9 cellular contexts compared by ENCODE assay signal in genomic region chr12:109951751-109952150, GRCh38. TPM values are rescaled to one million over a fixed set of nuclear protein-coding genes. Genes with fewer than 3 reads are reported as not detected.
DNase-seq lines count a peak whose midpoint lies in the region; ATAC-seq, FAIRE-seq and TF ChIP-seq lines count a peak whose summit lies in the region.
"Had no signal": no experiment of that assay in that cellular context is flagged by ENCODE, and none has a peak within 500 bp of the region (broad histone marks: within the 10 kb centered on the region; RNA-seq: fewer than 3 reads in every experiment).

No MANE protein-coding gene starts in this region.

- H4K8ac ChIP-seq in H1 (ENCODE audit: extremely low read depth, insufficient read depth, low read length): no peak overlapping the region

- no peaks in the 10 kb centered on the region for H4K20me1 ChIP-seq in H1 (replicated peaks in 1 of 2; ENCODE audit: control insufficient read depth in 1 of 2, insufficient read depth in 2 of 2, low read length in 2 of 2)

- no peak overlapping the region for H2BK15ac ChIP-seq in H1 (ENCODE audit: low read length)

- H3K56ac ChIP-seq in H1 (replicated peaks; ENCODE audit: insufficient read length, low read depth, low read length): no peak overlapping the region

- no peak overlapping the region for H2AK5ac ChIP-seq in H1 (ENCODE audit: low read depth, low read length)

- H3K9me3 ChIP-seq in H1 (ENCODE audit: insufficient read depth in 2 of 2, low read depth in 1 of 2, low read length in 1 of 2): no peaks in the 10 kb centered on the region

- H3K23ac ChIP-seq in H1 (ENCODE audit: insufficient read length): no peak overlapping the region

- no peak for TF ChIP-seq RAD21 in H1 (IDR thresholded peaks at IDR 0.05 in 1 of 2, conservative IDR thresholded peaks at IDR 0.05 in 1 of 2; ENCODE audit: low read depth in 2 of 2, low read length in 2 of 2)

- no peak overlapping the region for H3K9ac ChIP-seq in H1 (replicated peaks in 1 of 4; ENCODE audit: extremely low read depth in 1 of 4, low read depth in 3 of 4, low read length in 3 of 4)

- TF ChIP-seq EP300 in H1 (IDR thresholded peaks at IDR 0.05; ENCODE audit: borderline replicate concordance in 1 of 2, low read depth in 2 of 2, low read length in 2 of 2): no peak

- no peaks in the 10 kb centered on the region for H3K79me1 ChIP-seq in H1 (ENCODE audit: low read depth, low read length)

- no peak overlapping the region for H4K5ac ChIP-seq in H1 (ENCODE audit: insufficient read length, low read depth, low read length)

- H3K27me3 ChIP-seq in BJ (ENCODE audit: control insufficient read depth, insufficient read depth, low read length) (no peaks in the 10 kb centered on the region), H1 (replicated peaks in 1 of 4; ENCODE audit: control insufficient read depth in 3 of 4, extremely low read depth in 1 of 4, insufficient read depth in 3 of 4, low read length in 3 of 4) (no peaks in the 10 kb centered on the region)

- H2BK20ac ChIP-seq in H1 (ENCODE audit: low read length): no peak overlapping the region

- TF ChIP-seq CTCF in BJ (IDR thresholded peaks at IDR 0.05; ENCODE audit: insufficient read depth, low read depth, low read length) (peak; percentile 20; the same call in 1 of the 2 replicates), H1 (IDR thresholded peaks at IDR 0.05; ENCODE audit: control extremely low read depth in 1 of 3, insufficient read depth in 1 of 3, low read depth in 1 of 3, low read length in 3 of 3) (no peak), natural killer cell (IDR thresholded peaks at IDR 0.05) (no peak)

- peaks cover 8% of the 10 kb centered on the region for H3K36me3 ChIP-seq in BJ (ENCODE audit: control insufficient read depth, insufficient read depth, low read length)
- peaks cover 3 to 19% (median 10%) of the 10 kb centered on the region in 4 experiments; a peak in 6 of 8 replicates for H3K36me3 ChIP-seq in H1 (ENCODE audit: control insufficient read depth in 2 of 4, insufficient read depth in 4 of 4, low read length in 3 of 4)

- no peak overlapping the region for H2BK120ac ChIP-seq in H1 (replicated peaks; ENCODE audit: low read depth, low read length)

- FAIRE-seq in H1 (lab: Jason Lieb, UNC): no peak

- no peak overlapping the region for H3K4me2 ChIP-seq in H1 (ENCODE audit: insufficient read depth in 1 of 2, low read depth in 2 of 2, low read length in 2 of 2)

- H3K27ac ChIP-seq in H1 (ENCODE audit: low read depth, low read length): no peak overlapping the region

- no peak for ATAC-seq in natural killer cell
- ATAC-seq in GM18873 (IDR thresholded peaks at IDR 0.05; ENCODE audit: low FRiP score, unreplicated experiment): no peak
- no peak for ATAC-seq in GM18868 (IDR thresholded peaks at IDR 0.05; ENCODE audit: unreplicated experiment)

- H3K4me1 ChIP-seq in H1 (replicated peaks in 1 of 4; ENCODE audit: control insufficient read depth in 3 of 4, insufficient read depth in 4 of 4, low read length in 3 of 4): peaks cover 4 to 10% (median 5%) of the 10 kb centered on the region in 4 experiments

- intact Hi-C loops in natural killer cell (cut with micrococcal nuclease): no loop called here

- H3K4me1 Mint-ChIP-seq in natural killer cell: peaks cover 18 to 24% of the 10 kb centered on the region in 2 donors

- DNase-seq in BJ (ENCODE audit: low read depth): no peak
- DNase-seq in NCI-H2227 treated with DMSO at 0.1 percent for 48 hours (lab: John Stamatoyannopoulos, UW): peak; percentile 11
- DNase-seq in H1 (ENCODE audit: low read depth in 1 of 2, low spot score in 2 of 2): no peak
- no peak for DNase-seq in natural killer cell
- no peak for DNase-seq in GOT3 (lab: John Stamatoyannopoulos, UW)
- no peak for DNase-seq in cortex of kidney (lab: John Stamatoyannopoulos, UW)
- DNase-seq: activated CD4-positive, CD25-positive, alpha-beta regulatory T cell treated with anti-CD3 and anti-CD28 coated beads, Interleukin-2, amount 50 U/mL, for 72 hours had no signal

- no peak overlapping the region for H2BK12ac ChIP-seq in H1 (ENCODE audit: low read depth, low read length)

- H4K91ac ChIP-seq in H1 (replicated peaks; ENCODE audit: insufficient read length, low read length): no peak overlapping the region

- no peak overlapping the region for H2AFZ ChIP-seq in H1 (ENCODE audit: low read length)

- no peaks in the 10 kb centered on the region for H3K9me3 Mint-ChIP-seq in natural killer cell

- no peak overlapping the region for H3K18ac ChIP-seq in H1 (ENCODE audit: extremely low read depth, low read length)

- H3K79me2 ChIP-seq in H1 (ENCODE audit: control insufficient read depth in 1 of 2, insufficient read depth in 2 of 2, low read length in 2 of 2): no peaks in the 10 kb centered on the region

- no peak overlapping the region for H3K4me3 Mint-ChIP-seq in natural killer cell

- peaks cover 60% of the 10 kb centered on the region for H3K36me3 Mint-ChIP-seq in natural killer cell

- H3K27me3 Mint-ChIP-seq in natural killer cell (ENCODE audit: low read depth in 2 of 2): no peaks in the 10 kb centered on the region

- peak overlapping the region; percentile 21 to 80 for H3K27ac Mint-ChIP-seq in natural killer cell

- no peak overlapping the region for H3K14ac ChIP-seq in H1 (ENCODE audit: insufficient read length)

- no peak overlapping the region for H3K4ac ChIP-seq in H1 (replicated peaks; ENCODE audit: insufficient read length, low read depth, low read length)

- POLR2A ChIA-PET in BJ (lab: Charles Lee) (no interaction called here), H1 (lab: Charles Lee; ENCODE audit: partially characterized antibody) (interaction anchor here (0.6 kb wide), 1 partner anchor 461 kb away, joined by 3 read pairs; no protein-coding TSS in a partner anchor)

- H3K4me3 ChIP-seq in BJ (ENCODE audit: low read depth, low read length) (no peak overlapping the region), H1 (ENCODE audit: extremely low read depth in 1 of 4, insufficient read depth in 2 of 4, low read depth in 3 of 4, low read length in 4 of 4) (no peak overlapping the region)

- CTCF ChIA-PET in BJ (lab: Yijun Ruan, JAX) (interaction anchor here (0.9 to 1.4 kb wide), 2 partner anchors 38 to 65 kb away, joined by 3 to 4 read pairs; no protein-coding TSS in a partner anchor), H1 (lab: Charles Lee; ENCODE audit: partially characterized antibody) (interaction anchor here (1.4 to 1.9 kb wide), 2 partner anchors 10 to 41 kb away, joined by 3 to 7 read pairs; no protein-coding TSS in a partner anchor)

- no peaks in the 10 kb centered on the region for H3K23me2 ChIP-seq in H1 (ENCODE audit: low read depth, low read length)

- TF ChIP-seq POLR2A in H1 (IDR thresholded peaks at IDR 0.05; ENCODE audit: control extremely low read depth in 1 of 2, low read depth in 2 of 2, low read length in 2 of 2): no peak

- no peak overlapping the region for H2BK5ac ChIP-seq in H1 (ENCODE audit: low read depth, low read length)

- WGBS in H1 (ENCODE audit: extremely low coverage in 1 of 2, insufficient coverage in 1 of 2, insufficient read length in 1 of 2, insufficient replicate concordance in 2 of 2, low coverage in 1 of 2, low lambda C conversion rate in 2 of 2, missing lambda C conversion rate in 1 of 2), 2 experiments: 93% methylated on average over 7 of the region's 7 CpGs; no CpG with 5 or more reads in 1 of the 2 experiments

TF ChIP-seq in H1, 55 proteins besides CTCF, POLR2A, EP300 and RAD21 (continues in another document):
- no peak for TF ChIP-seq SP2 (IDR thresholded peaks at IDR 0.05; ENCODE audit: low read length)
- no peak for TF ChIP-seq TAF1 (IDR thresholded peaks at IDR 0.05; ENCODE audit: low read depth, low read length)
- TF ChIP-seq SP1 (IDR thresholded peaks at IDR 0.05; ENCODE audit: low read depth, low read length): no peak
- 0 out of 2 replicates have a peak, but pooled peaks have one; percentile 61 for TF ChIP-seq JUND (IDR thresholded peaks at IDR 0.05; ENCODE audit: low read length)

RNA-seq across cellular contexts. Expression of gene GIT2, which starts 44.4 kb away (rescaled TPM):
- polyA plus RNA-seq in BJ (2011; rRNA removed) (48.3 and 49.0 TPM in 2 replicates), H1 (2011; rRNA removed) (7.8 and 9.6 TPM in 2 replicates)
- polyA minus RNA-seq in BJ (2011; rRNA and poly(A)+ RNA removed): 39.9 and 43.5 TPM in 2 replicates
- total RNA-seq in H1 (2021; fragmentation: NEBNext Ultra II Directional; extraction: Animal tissue kit (Norgen Biotek cat#: 25700)): 18.5 and 20.7 TPM in 2 replicates
- 10.9 TPM for polyA plus RNA-seq in H1 (2011; cell fraction: cytosol; rRNA removed)
- 16.9 TPM for polyA plus RNA-seq in H1 (2011; cell fraction: nucleus; rRNA removed)
- 11.6 to 13.2 TPM (median 12.7 TPM) in 4 replicates for polyA plus RNA-seq in H1 (2012, experiment 1 of 2)
- polyA plus RNA-seq in H1 (2012, experiment 2 of 2): 1.3 TPM
- 11.7 TPM for polyA plus RNA-seq in H1 (2013, experiment 1 of 2)
- 9.3 TPM for polyA plus RNA-seq in H1 (2013, experiment 2 of 2)
- polyA minus RNA-seq in H1 (2011; rRNA and poly(A)+ RNA removed): 30.4 and 31.5 TPM in 2 replicates
- polyA minus RNA-seq in H1 (2011; cell fraction: cytosol; rRNA and poly(A)+ RNA removed): 8.7 TPM
- 28.1 TPM for polyA minus RNA-seq in H1 (2011; cell fraction: nucleus; rRNA and poly(A)+ RNA removed)
- total RNA-seq in natural killer cell: 100 to 1,000 TPM in 2 of 3 donors, 10 to 100 TPM in 1; 98.8 to 118 (median 117) TPM

RNA-seq across cellular contexts. Expression of gene ANKRD13A, which starts 47.5 kb away (rescaled TPM):
- 219 and 268 TPM in 2 replicates for polyA plus RNA-seq in BJ (2011; rRNA removed)
- 139 and 230 TPM in 2 replicates for polyA minus RNA-seq in BJ (2011; rRNA and poly(A)+ RNA removed)
- total RNA-seq in H1 (2021; fragmentation: NEBNext Ultra II Directional; extraction: Animal tissue kit (Norgen Biotek cat#: 25700)): 16.8 and 17.1 TPM in 2 replicates
- 21.4 and 22.6 TPM in 2 replicates for polyA plus RNA-seq in H1 (2011; rRNA removed)
- polyA plus RNA-seq in H1 (2011; cell fraction: cytosol; rRNA removed): 16.3 TPM
- polyA plus RNA-seq in H1 (2011; cell fraction: nucleus; rRNA removed): 33.4 TPM
- polyA plus RNA-seq in H1 (2012, experiment 1 of 2): 9.5 to 14.3 TPM (median 10.8 TPM) in 4 replicates
- 5.0 TPM for polyA plus RNA-seq in H1 (2012, experiment 2 of 2)
- 10.4 TPM for polyA plus RNA-seq in H1 (2013, experiment 1 of 2)
- polyA plus RNA-seq in H1 (2013, experiment 2 of 2): 10.2 TPM
- polyA minus RNA-seq in H1 (2011; rRNA and poly(A)+ RNA removed): 24.7 and 25.7 TPM in 2 replicates
- polyA minus RNA-seq in H1 (2011; cell fraction: cytosol; rRNA and poly(A)+ RNA removed): 9.5 TPM
- polyA minus RNA-seq in H1 (2011; cell fraction: nucleus; rRNA and poly(A)+ RNA removed): 10.8 TPM
- 10 to 100 TPM; 74.9 to 93.6 (median 90.7) TPM for total RNA-seq in natural killer cell

RNA-seq across cellular contexts. Expression of gene TCHP, which starts 51.7 kb away (rescaled TPM):
- 6.3 and 9.1 TPM in 2 replicates for polyA plus RNA-seq in BJ (2011; rRNA removed)
- 3.1 and 3.4 TPM in 2 replicates for polyA minus RNA-seq in BJ (2011; rRNA and poly(A)+ RNA removed)
- 4.5 TPM in 2 replicates for total RNA-seq in H1 (2021; fragmentation: NEBNext Ultra II Directional; extraction: Animal tissue kit (Norgen Biotek cat#: 25700))
- polyA plus RNA-seq in H1 (2011; rRNA removed): 2.8 and 4.8 TPM in 2 replicates
- polyA plus RNA-seq in H1 (2011; cell fraction: cytosol; rRNA removed): 8.7 TPM
- polyA plus RNA-seq in H1 (2011; cell fraction: nucleus; rRNA removed): 15.7 TPM
- polyA plus RNA-seq in H1 (2012, experiment 1 of 2): 5.5 to 11.3 TPM (median 8.0 TPM) in 4 replicates
- polyA plus RNA-seq in H1 (2012, experiment 2 of 2): 0.92 TPM
- polyA plus RNA-seq in H1 (2013, experiment 1 of 2): 4.4 TPM
- polyA plus RNA-seq in H1 (2013, experiment 2 of 2): 4.1 TPM
- 2.8 TPM in 2 replicates for polyA minus RNA-seq in H1 (2011; rRNA and poly(A)+ RNA removed)
- polyA minus RNA-seq in H1 (2011; cell fraction: cytosol; rRNA and poly(A)+ RNA removed): 5.1 TPM
- 4.5 TPM for polyA minus RNA-seq in H1 (2011; cell fraction: nucleus; rRNA and poly(A)+ RNA removed)
- total RNA-seq in natural killer cell: 10 to 100 TPM; 33.7 to 42.5 (median 38.7) TPM
